ENCODE assay signal across 15 cellular contexts in genomic region chr5:14296533-14297331, GRCh38.
DNase-seq lines count a peak whose midpoint lies in the region; ATAC-seq and TF ChIP-seq lines count a peak whose summit lies in the region.
"Had no signal": no experiment of that assay in that cellular context is flagged by ENCODE, and none has a peak within 500 bp of the region (broad histone marks: within the 10 kb centered on the region; RNA-seq: fewer than 3 reads in every experiment).

No MANE protein-coding gene starts in this region.

- H3K4me1 Mint-ChIP-seq in MCF 10A (ENCODE audit: insufficient read depth, unreplicated experiment), result peaks cover 19% of the 10 kb centered on the region
- no peaks in the 10 kb centered on the region for H3K4me1 Mint-ChIP-seq in endothelial cell (ENCODE audit: unreplicated experiment)
- H3K4me1 Mint-ChIP-seq: activated naive CD4-positive, alpha-beta T cell treated with anti-CD3 and anti-CD28 coated beads, Interleukin-2, amount 50 U/mL, for 24 hours had no signal

- TF ChIP-seq POLR2A in breast epithelium (IDR thresholded peaks at IDR 0.05), result no peak

- 0 out of 2 replicates have a peak, but pooled peaks have one; percentile 19 for ATAC-seq in Panc1
- ATAC-seq in left cardiac atrium, result peak; percentile 73 to 74
- ATAC-seq: CD8-positive, alpha-beta T cell; stimulated activated naive CD8-positive, alpha-beta T cell treated with anti-CD3 and anti-CD28 coated beads, Interleukin-15, Interleukin-2, amounts not matched to agents 100 U/mL and 50 U/mL, for 24 hours had no signal

- H3K27ac Mint-ChIP-seq in MCF 10A (ENCODE audit: low read depth, unreplicated experiment), result peak overlapping the region; percentile 18
- H3K27ac Mint-ChIP-seq in endothelial cell (ENCODE audit: unreplicated experiment), result no peak overlapping the region
- H3K27ac Mint-ChIP-seq: activated naive CD4-positive, alpha-beta T cell treated with anti-CD3 and anti-CD28 coated beads, Interleukin-2, amount 50 U/mL, for 24 hours; CD8-positive, alpha-beta T cell had no signal

- H3K4me3 ChIP-seq in breast epithelium (no peak overlapping the region), Panc1 (ENCODE audit: low read depth in 2 of 2, low read length in 2 of 2) (no peak overlapping the region), skeletal muscle tissue (ENCODE audit: low read length in 3 of 3) (peak overlapping the region in 1 of 3 donors; percentile 11)
- H3K4me3 ChIP-seq: uterus had no signal

- DNase-seq in MCF 10A (ENCODE audit: unreplicated experiment), result no peak
- no peak for DNase-seq in breast epithelium (ENCODE audit: low spot score in 2 of 2)
- no peak for DNase-seq in Panc1 (ENCODE audit: low read depth, low spot score)
- no peak for DNase-seq in left cardiac atrium
- no peak for DNase-seq in ACHN
- DNase-seq in stimulated activated CD4-positive, alpha-beta T cell treated with anti-CD3 and anti-CD28 coated beads, Interleukin-1b, Interleukin-23, amount 100 ng/mL, for 48 hours, result no peak
- no peak for DNase-seq in endothelial cell (ENCODE audit: low spot score)
- DNase-seq: activated CD8-positive, alpha-beta memory T cell treated with anti-CD3 and anti-CD28 coated beads, Interleukin-2, amount 50 U/mL, for 48 hours; CD8-positive, alpha-beta T cell; NCI-H226; stimulated activated naive CD8-positive, alpha-beta T cell treated with anti-CD3 and anti-CD28 coated beads, Interleukin-15, Interleukin-2, amounts not matched to agents 100 U/mL and 50 U/mL, for 24 hours; uterus had no signal

- POLR2A ChIA-PET in MCF 10A (lab: Yijun Ruan, JAX) (interaction anchor here (0.7 to 1.1 kb wide), 5 partner anchors 16 to 153 kb away, joined by 3 to 4 read pairs (median 3); no protein-coding TSS in a partner anchor), Panc1 (lab: Charles Lee) (interaction anchor here (0.6 to 1.0 kb wide), 3 partner anchors 20 to 66 kb away, joined by 3 read pairs; no protein-coding TSS in a partner anchor)

- H3K27me3 Mint-ChIP-seq in MCF 10A (ENCODE audit: insufficient read depth, unreplicated experiment) (no peaks in the 10 kb centered on the region), endothelial cell (ENCODE audit: unreplicated experiment) (peaks cover 3% of the 10 kb centered on the region)
- H3K27me3 Mint-ChIP-seq: activated naive CD4-positive, alpha-beta T cell treated with anti-CD3 and anti-CD28 coated beads, Interleukin-2, amount 50 U/mL, for 24 hours had no signal

- H3K36me3 Mint-ChIP-seq in MCF 10A (ENCODE audit: insufficient read depth, unreplicated experiment), result peaks cover 41% of the 10 kb centered on the region
- peaks cover 23% of the 10 kb centered on the region for H3K36me3 Mint-ChIP-seq in endothelial cell (ENCODE audit: low read depth, unreplicated experiment)
- H3K36me3 Mint-ChIP-seq: activated naive CD4-positive, alpha-beta T cell treated with anti-CD3 and anti-CD28 coated beads, Interleukin-2, amount 50 U/mL, for 24 hours; CD8-positive, alpha-beta T cell had no signal

- CTCF ChIA-PET in MCF 10A (lab: Yijun Ruan, JAX) (interaction anchor here (1.0 to 2.1 kb wide), 3 partner anchors 26 to 57 kb away, joined by 3 to 5 read pairs (median 4); no protein-coding TSS in a partner anchor), Panc1 (lab: Charles Lee) (interaction anchor here (1.1 kb wide), 1 partner anchor 26 kb away, joined by 3 read pairs; no protein-coding TSS in a partner anchor)

- H3K9me3 Mint-ChIP-seq in MCF 10A (ENCODE audit: unreplicated experiment) (no peaks in the 10 kb centered on the region), endothelial cell (ENCODE audit: unreplicated experiment) (no peaks in the 10 kb centered on the region)
- H3K9me3 Mint-ChIP-seq: activated naive CD4-positive, alpha-beta T cell treated with anti-CD3 and anti-CD28 coated beads, Interleukin-2, amount 50 U/mL, for 24 hours; CD8-positive, alpha-beta T cell; neural crest cell had no signal

- H3K9me3 ChIP-seq in breast epithelium (no peaks in the 10 kb centered on the region), Panc1 (ENCODE audit: control insufficient read depth, insufficient read depth, low read depth, low read length) (no peaks in the 10 kb centered on the region), skeletal muscle tissue (ENCODE audit: control insufficient read depth in 3 of 3, low read length in 3 of 3) (no peaks in the 10 kb centered on the region)
- H3K9me3 ChIP-seq: uterus had no signal

- no peak overlapping the region for H3K27ac ChIP-seq in breast epithelium
- no peak overlapping the region for H3K27ac ChIP-seq in Panc1 (ENCODE audit: low read length)
- H3K27ac ChIP-seq in skeletal muscle tissue (ENCODE audit: low read depth, low read length), result peak overlapping the region; percentile 48
- H3K27ac ChIP-seq: uterus had no signal

- intact Hi-C loops in MCF 10A (cut with micrococcal nuclease) (no loop called here), breast epithelium (cut with DNase I; ENCODE audit: low total_unique reads) (no loop called here), Panc1 (cut with micrococcal nuclease; ENCODE audit: unreplicated experiment) (no loop called here), left cardiac atrium (cut with DNase I) (no loop called here)

- no peaks in the 10 kb centered on the region for H3K36me3 ChIP-seq in breast epithelium
- peaks cover 55% of the 10 kb centered on the region for H3K36me3 ChIP-seq in Panc1 (ENCODE audit: control insufficient read depth, insufficient read depth, low read length)
- peaks cover 2 to 20% (median 6%) of the 10 kb centered on the region in 3 donors for H3K36me3 ChIP-seq in skeletal muscle tissue (ENCODE audit: control insufficient read depth in 3 of 3, insufficient read depth in 3 of 3, low read length in 3 of 3)
- H3K36me3 ChIP-seq: uterus had no signal

- in situ Hi-C loops in Panc1 (cut with HindIII; ENCODE audit: low pct_unique_long_range_greater_than_20kb, low sequenced_read_pairs) (no loop called here), ACHN (cut with HindIII; ENCODE audit: low pct_ligation_motif_present, low pct_unique_long_range_greater_than_20kb, low sequenced_read_pairs) (loop anchor here (25.0 kb wide), 1 partner anchor 309 kb away; no protein-coding TSS in a partner anchor)

- peak overlapping the region; percentile 16 to 65 (median 44) for H3K9ac ChIP-seq in skeletal muscle tissue (ENCODE audit: low read depth in 1 of 3, low read length in 3 of 3)

- H3K4me3 Mint-ChIP-seq in MCF 10A (ENCODE audit: unreplicated experiment), result no peak overlapping the region
- H3K4me3 Mint-ChIP-seq in endothelial cell (ENCODE audit: unreplicated experiment), result no peak overlapping the region
- H3K4me3 Mint-ChIP-seq: activated naive CD4-positive, alpha-beta T cell treated with anti-CD3 and anti-CD28 coated beads, Interleukin-2, amount 50 U/mL, for 24 hours; CD8-positive, alpha-beta T cell; neural crest cell had no signal

- H3K4me1 ChIP-seq in breast epithelium (no peaks in the 10 kb centered on the region), Panc1 (ENCODE audit: control insufficient read depth, insufficient read depth, low read length) (no peaks in the 10 kb centered on the region; the same call in 1 of the 2 replicates), skeletal muscle tissue (ENCODE audit: control insufficient read depth in 3 of 3, insufficient read depth in 3 of 3, low read length in 3 of 3) (peaks cover 31 to 57% (median 53%) of the 10 kb centered on the region in 3 donors)
- H3K4me1 ChIP-seq: uterus had no signal

- TF ChIP-seq CTCF in MCF 10A (IDR thresholded peaks at IDR 0.05; ENCODE audit: unreplicated experiment) (no peak), breast epithelium (IDR thresholded peaks at IDR 0.05) (no peak), Panc1 (IDR thresholded peaks at IDR 0.05) (no peak), endothelial cell (IDR thresholded peaks at IDR 0.05; ENCODE audit: unreplicated experiment) (no peak)

- H3K27me3 ChIP-seq in breast epithelium (no peaks in the 10 kb centered on the region), Panc1 (ENCODE audit: control insufficient read depth, insufficient read depth, low read length) (no peaks in the 10 kb centered on the region), skeletal muscle tissue (ENCODE audit: control insufficient read depth in 3 of 3, insufficient read depth in 3 of 3, low read length in 3 of 3) (no peaks in the 10 kb centered on the region)
- H3K27me3 ChIP-seq: uterus had no signal

- BruUV-seq in MCF 10A (replicated peaks; lab: Mats Ljungman, UMichigan), result no TSS peak
- TSS peak; percentile 12 for BruUV-seq in Panc1 (replicated peaks; lab: Mats Ljungman, UMichigan)
